15 cellular contexts compared by ENCODE assay signal in genomic region chr21:42149656-42150457, GRCh38.
A peak's percentile ranks its signal among the peaks of the same experiment; 100 is the strongest.
DNase-seq lines count a peak whose midpoint lies in the region; ATAC-seq and TF ChIP-seq lines count a peak whose summit lies in the region.
"Had no signal": no experiment of that assay in that cellular context is flagged by ENCODE, and none has a peak within 500 bp of the region (broad histone marks: within the 10 kb centered on the region; RNA-seq: fewer than 3 reads in every experiment).

No MANE protein-coding gene starts in this region.

- H3K4me3 ChIP-seq in OCI-LY7 (ENCODE audit: low read depth, low read length, poor library complexity, severe bottlenecking) = no peak overlapping the region
- H3K4me3 ChIP-seq in epithelial cell of esophagus (ENCODE audit: low read length) = no peak overlapping the region
- H3K4me3 ChIP-seq: HAP-1 had no signal

- H3K9me2 ChIP-seq in OCI-LY7 (ENCODE audit: insufficient read depth, low read length) = no peaks in the 10 kb centered on the region

- H3K36me3 ChIP-seq in OCI-LY7 (ENCODE audit: insufficient read depth, low read length) = no peaks in the 10 kb centered on the region
- H3K36me3 ChIP-seq: HAP-1 had no signal

- H3K4me2 ChIP-seq in OCI-LY7 (ENCODE audit: low read length) = no peak overlapping the region

- TF ChIP-seq CTCF in OCI-LY7 (conservative IDR thresholded peaks at IDR 0.05; ENCODE audit: low read length) (no peak), epithelial cell of esophagus (IDR thresholded peaks at IDR 0.05; ENCODE audit: insufficient read depth, low read depth, low read length, missing control alignments) (no peak)

- DNase-seq in activated T-cell treated with anti-CD3 and anti-CD28 coated beads, Interleukin-2, amount 50 U/mL, for 1 hour = peak; percentile 10
- no peak for DNase-seq in activated T-cell treated with anti-CD3 and anti-CD28 coated beads, Interleukin-2, amount 50 U/mL, for 48 hours
- DNase-seq in OCI-LY7 (ENCODE audit: low spot score) = peak; percentile 27
- peak; percentile 65 for DNase-seq in epithelial cell of esophagus (ENCODE audit: low read depth)
- peak; percentile 17 for DNase-seq in sciatic nerve (ENCODE audit: low spot score)
- no peak for DNase-seq in KG1 (lab: John Stamatoyannopoulos, UW)
- no peak for DNase-seq in CD1c-positive myeloid dendritic cell (ENCODE audit: extremely low spot score)
- DNase-seq: CD8-positive, alpha-beta T cell; MV-4-11; NCI-H1417; NCI-H1930; NCI-H526 treated with DMSO at 0.1 percent for 48 hours had no signal

- BruUV-seq in OCI-LY7 (replicated peaks; lab: Mats Ljungman, UMichigan) = no TSS peak

- H4K20me1 ChIP-seq in OCI-LY7 (ENCODE audit: insufficient read depth, low read length) = no peaks in the 10 kb centered on the region

- POLR2A ChIA-PET in OCI-LY7 (lab: Charles Lee) = no interaction called here

- peaks cover 14% of the 10 kb centered on the region for H3K4me1 ChIP-seq in OCI-LY7 (ENCODE audit: insufficient read depth, low read length, poor library complexity, severe bottlenecking)
- H3K4me1 ChIP-seq: HAP-1 had no signal

- no peak overlapping the region for H3K27ac ChIP-seq in OCI-LY7 (ENCODE audit: low read depth, low read length, poor library complexity, severe bottlenecking)
- H3K27ac ChIP-seq: HL-60 had no signal

- no peaks in the 10 kb centered on the region for H3K9me3 ChIP-seq in OCI-LY7 (ENCODE audit: low read length)
- H3K9me3 ChIP-seq: HAP-1 had no signal

- CTCF ChIA-PET in OCI-LY7 (lab: Charles Lee; ENCODE audit: unreplicated experiment) = interaction anchor here (0.6 kb wide), 1 partner anchor 225 kb away, joined by 3 read pairs; no protein-coding TSS in a partner anchor

- no peak overlapping the region for H2AFZ ChIP-seq in OCI-LY7 (ENCODE audit: low read length)

- H3K79me2 ChIP-seq in OCI-LY7 (ENCODE audit: insufficient read depth, low read depth, low read length) = no peaks in the 10 kb centered on the region

- intact Hi-C loops in OCI-LY7 (cut with micrococcal nuclease; ENCODE audit: unreplicated experiment) (loop anchor here (5.0 kb wide), 1 partner anchor 157 kb away; no protein-coding TSS in a partner anchor), sciatic nerve (cut with DNase I) (loop anchor here (10.0 kb wide), 1 partner anchor 105 kb away; no protein-coding TSS in a partner anchor)

- ATAC-seq in sciatic nerve = no peak
- no peak for ATAC-seq in GM18907 (IDR thresholded peaks at IDR 0.05; ENCODE audit: unreplicated experiment)
- ATAC-seq: CD8-positive, alpha-beta T cell had no signal

Comparison
In these comparisons a context has a peak if more than half of its experiments do, and no peak if none do; other contexts are left out.
1. DNase-seq: peak in activated T-cell treated with anti-CD3 and anti-CD28 coated beads, Interleukin-2, amount 50 U/mL, for 1 hour (single experiment), OCI-LY7 (single experiment), epithelial cell of esophagus (single experiment) and sciatic nerve (single experiment); none in activated T-cell treated with anti-CD3 and anti-CD28 coated beads, Interleukin-2, amount 50 U/mL, for 48 hours (0 of 2), KG1 (single experiment) and CD1c-positive myeloid dendritic cell (single experiment).